ENCODE assay signal across 14 cellular contexts in the genomic region with DNA sequence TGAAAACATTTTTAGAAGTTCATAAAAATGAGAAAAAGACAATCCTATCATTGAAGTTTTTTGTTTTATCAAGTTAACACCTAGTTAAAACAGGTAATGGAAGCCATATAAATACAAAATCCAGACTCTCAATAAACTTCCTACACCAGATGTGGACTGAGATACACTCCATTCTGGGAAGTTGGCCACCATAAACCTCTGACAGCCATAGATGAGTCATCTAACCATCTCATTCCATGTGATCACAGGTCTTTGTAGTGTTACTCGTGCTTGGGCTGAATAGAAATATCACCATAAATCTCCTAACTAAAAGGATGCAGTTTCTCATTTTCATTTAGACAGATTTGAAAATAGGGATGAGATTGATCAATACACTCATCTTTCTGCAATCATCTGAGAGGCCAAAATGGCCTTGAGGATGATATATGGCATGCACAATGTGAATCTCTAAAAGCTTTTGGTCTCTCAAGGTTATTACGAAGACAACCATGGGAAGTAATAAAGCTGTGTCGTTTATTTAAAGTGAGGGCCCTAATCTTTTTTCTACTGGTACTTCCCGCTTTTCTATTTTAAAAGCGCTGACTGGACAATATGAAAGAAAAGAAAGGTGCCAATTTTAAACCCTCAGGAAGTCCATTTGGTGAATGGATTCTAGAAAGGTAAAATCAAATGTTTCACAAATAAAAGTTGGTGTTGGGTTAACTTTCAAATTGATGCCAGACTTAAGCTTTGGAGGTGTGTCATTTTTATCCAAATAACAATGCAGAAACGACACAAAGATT.
DNase-seq lines count a peak whose midpoint lies in the region; ATAC-seq, FAIRE-seq and TF ChIP-seq lines count a peak whose summit lies in the region.
"Had no signal": no experiment of that assay in that cellular context is flagged by ENCODE, and none has a peak within 500 bp of the region (broad histone marks: within the 10 kb centered on the region; RNA-seq: fewer than 3 reads in every experiment).

No MANE protein-coding gene starts in this region.

- WGBS in HepG2 (ENCODE audit: low lambda C conversion rate): 30% methylated on average over 6 of the region's 6 CpGs

- no peak overlapping the region for H3K27ac ChIP-seq in HepG2 (ENCODE audit: extremely low read length, insufficient read depth, low read length)
- H3K27ac ChIP-seq: SJSA1, upper lobe of right lung had no signal

- no peak overlapping the region for H3K4me3 ChIP-seq in BJ (ENCODE audit: low read depth, low read length)
- no peak overlapping the region for H3K4me3 ChIP-seq in choroid plexus epithelial cell (ENCODE audit: low read depth, low read length)
- no peak overlapping the region for H3K4me3 ChIP-seq in HepG2 (replicated peaks in 1 of 3; ENCODE audit: insufficient read depth in 1 of 3, low read depth in 2 of 3, low read length in 3 of 3)
- H3K4me3 ChIP-seq: sigmoid colon, SJSA1, upper lobe of right lung had no signal

- in situ Hi-C loops in HepG2 (cut with HindIII; ENCODE audit: extremely low pct_ligation_motif_present, low pct_unique_long_range_greater_than_20kb): loop anchor here (5.0 to 10.0 kb wide), 2 partner anchors 120 to 323 kb away; no protein-coding TSS in a partner anchor

- TF ChIP-seq POLR2A in HepG2 (IDR thresholded peaks at IDR 0.05; ENCODE audit: insufficient read depth in 1 of 2, low read depth in 2 of 2, low read length in 2 of 2): no peak

- no peaks in the 10 kb centered on the region for H3K9me3 ChIP-seq in HepG2 (ENCODE audit: low read length)
- H3K9me3 ChIP-seq: sigmoid colon, SJSA1, upper lobe of right lung had no signal

- no peak overlapping the region for H3K4me2 ChIP-seq in HepG2 (ENCODE audit: low read depth, low read length)

- no peak for TF ChIP-seq RAD21 in HepG2 (CRISPR knock-in tag; IDR thresholded peaks at IDR 0.05)

- TF ChIP-seq CTCF in BJ (IDR thresholded peaks at IDR 0.05; ENCODE audit: insufficient read depth, low read depth, low read length) (no peak), choroid plexus epithelial cell (conservative IDR thresholded peaks at IDR 0.05; ENCODE audit: low read depth, low read length) (no peak), HepG2 (CRISPR knock-in tag; IDR thresholded peaks at IDR 0.05) (no peak)

- intact Hi-C loops in HepG2 (cut with micrococcal nuclease; ENCODE audit: unreplicated experiment): loop anchor here (1.0 to 5.0 kb wide), 4 partner anchors 111 to 300 kb away; no protein-coding TSS in a partner anchor

- POLR2A ChIA-PET in BJ (lab: Charles Lee) (no interaction called here), HepG2 (lab: Yijun Ruan, JAX) (no interaction called here)

- no peak for FAIRE-seq in HepG2 (lab: Jason Lieb, UNC)

- ATAC-seq in HepG2: no peak
- no peak for ATAC-seq in HG03025 (IDR thresholded peaks at IDR 0.05; ENCODE audit: low FRiP score, unreplicated experiment)
- ATAC-seq in GM19351 (IDR thresholded peaks at IDR 0.05; ENCODE audit: unreplicated experiment): no peak
- ATAC-seq: activated CD4-positive, alpha-beta T cell treated with anti-CD3 and anti-CD28 coated beads for 36 hours; CD8-positive, alpha-beta T cell had no signal

- H2AFZ ChIP-seq in HepG2 (ENCODE audit: low read length): no peak overlapping the region

- H3K27me3 ChIP-seq in BJ (ENCODE audit: control insufficient read depth, insufficient read depth, low read length): no peaks in the 10 kb centered on the region
- peaks cover 0 to 1% of the 10 kb centered on the region in 2 experiments; a peak in 1 of 5 replicates for H3K27me3 ChIP-seq in HepG2 (ENCODE audit: control insufficient read depth in 1 of 2, insufficient read depth in 2 of 2, low read length in 2 of 2)
- H3K27me3 ChIP-seq: sigmoid colon, upper lobe of right lung had no signal

- H3K9ac ChIP-seq in HepG2 (ENCODE audit: insufficient read depth, low read depth, low read length): no peak overlapping the region

- CTCF ChIA-PET in BJ (lab: Yijun Ruan, JAX): interaction anchor here (0.6 to 12.8 kb wide), 36 partner anchors 9 to 320 kb away, joined by 3 to 230 read pairs (median 6); a partner anchor contains a TSS
- CTCF ChIA-PET in HepG2 (lab: Yijun Ruan, JAX; ENCODE audit: low intra/inter-chr PET ratio, low total read pairs): interaction anchor here (0.7 to 1.9 kb wide), 6 partner anchors 103 to 302 kb away, joined by 3 to 11 read pairs (median 5); no protein-coding TSS in a partner anchor

- no peaks in the 10 kb centered on the region for H3K79me2 ChIP-seq in HepG2 (ENCODE audit: insufficient read depth, low read length)

- H3K4me1 ChIP-seq in HepG2 (ENCODE audit: insufficient read depth, low read length): no peaks in the 10 kb centered on the region
- H3K4me1 ChIP-seq: SJSA1, upper lobe of right lung had no signal

- peak; percentile 65 for DNase-seq in BJ (ENCODE audit: low read depth)
- peak; percentile 85 for DNase-seq in M059J (ENCODE audit: low read depth)
- DNase-seq in choroid plexus epithelial cell (ENCODE audit: low read depth): peak; percentile 82
- DNase-seq in HepG2 (ENCODE audit: low spot score): no peak
- DNase-seq in SIG-M5 treated with dmso at 0.1 percent for 504 hours (lab: John Stamatoyannopoulos, UW; ENCODE audit: unreplicated experiment): no peak
- DNase-seq in effector CD8-positive, alpha-beta T cell (lab: John Stamatoyannopoulos, UW): no peak
- DNase-seq: activated gamma-delta T cell; CD8-positive, alpha-beta T cell; sigmoid colon; upper lobe of right lung had no signal

- H3K36me3 ChIP-seq in BJ (ENCODE audit: control insufficient read depth, insufficient read depth, low read length): no peaks in the 10 kb centered on the region
- no peaks in the 10 kb centered on the region for H3K36me3 ChIP-seq in HepG2 (replicated peaks in 1 of 2; ENCODE audit: control insufficient read depth in 1 of 2, insufficient read depth in 2 of 2, low read length in 2 of 2)
- H3K36me3 ChIP-seq: sigmoid colon, SJSA1, upper lobe of right lung had no signal

- no peaks in the 10 kb centered on the region for H4K20me1 ChIP-seq in HepG2 (ENCODE audit: insufficient read depth, low read length)

- no TSS peak for BruUV-seq in HepG2 (replicated peaks; lab: Mats Ljungman, UMichigan)

- TF ChIP-seq EP300 in HepG2 (IDR thresholded peaks at IDR 0.05; ENCODE audit: low read depth in 2 of 2, low read length in 2 of 2) (no peak), HepG2 (CRISPR knock-in tag; IDR thresholded peaks at IDR 0.05; ENCODE audit: borderline replicate concordance) (no peak)

TF ChIP-seq in HepG2, 621 proteins besides CTCF, POLR2A, EP300 and RAD21:
- TF ChIP-seq MAFF (IDR thresholded peaks at IDR 0.05; ENCODE audit: low read depth, low read length): peak; percentile 86
- no peak for TF ChIP-seq STAT5B (CRISPR knock-in tag; IDR thresholded peaks at IDR 0.05)
- TF ChIP-seq MAFK (conservative IDR thresholded peaks at IDR 0.05 in 1 of 2, IDR thresholded peaks at IDR 0.05 in 1 of 2; ENCODE audit: low read length in 2 of 2): peak; percentile 80 to 89

Comparison
In these comparisons a context has a peak if more than half of its experiments do, and no peak if none do; other contexts are left out.
1. DNase-seq: peak in BJ (single experiment), M059J (single experiment) and choroid plexus epithelial cell (single experiment); none in HepG2 (single experiment), SIG-M5 treated with dmso at 0.1 percent for 504 hours (single experiment) and effector CD8-positive, alpha-beta T cell (single experiment).